In genomic region chr2:1854747-1855146, GRCh38 we compare ENCODE assay signal across 9 cellular contexts.
DNase-seq lines count a peak whose midpoint lies in the region; ATAC-seq and TF ChIP-seq lines count a peak whose summit lies in the region.
"Had no signal": no experiment of that assay in that cellular context is flagged by ENCODE, and none has a peak within 500 bp of the region (broad histone marks: within the 10 kb centered on the region; RNA-seq: fewer than 3 reads in every experiment).

No MANE protein-coding gene starts in this region.

- H3K9me3 ChIP-seq in OCI-LY3 (ENCODE audit: insufficient read depth, low read length) (no peaks in the 10 kb centered on the region), neuron (ENCODE audit: low read length) (no peaks in the 10 kb centered on the region)
- H3K9me3 ChIP-seq: Caco-2 had no signal

- peak; percentile 73 for ATAC-seq in activated CD8-positive, alpha-beta T cell treated with anti-CD3 and anti-CD28 coated beads for 36 hours
- ATAC-seq in activated CD8-positive, alpha-beta T cell treated with anti-CD3 and anti-CD28 coated beads, Interleukin-2, amount 10 ng/mL, durations not matched to agents 7 days and 5 days: no peak
- ATAC-seq in GM18505 (IDR thresholded peaks at IDR 0.05; ENCODE audit: unreplicated experiment): no peak
- ATAC-seq in stimulated activated effector memory CD8-positive, alpha-beta T cell treated with anti-CD3 and anti-CD28 coated beads, Interleukin-12 subunit alpha, Interleukin-12 subunit beta, amount 100 ng/mL, for 72 hours: no peak

- H3K27me3 ChIP-seq in OCI-LY3 (ENCODE audit: low read depth, low read length): peaks cover 51% of the 10 kb centered on the region
- H3K27me3 ChIP-seq in neuron (ENCODE audit: insufficient read depth, low read length): peaks cover 5% of the 10 kb centered on the region

- H3K36me3 ChIP-seq in OCI-LY3 (replicated peaks; ENCODE audit: low read depth, low read length) (no peaks in the 10 kb centered on the region), neuron (ENCODE audit: insufficient read depth, low read length) (no peaks in the 10 kb centered on the region)

- peak; percentile 33 for DNase-seq in activated CD8-positive, alpha-beta T cell treated with anti-CD3 and anti-CD28 coated beads for 36 hours
- DNase-seq in activated CD8-positive, alpha-beta T cell treated with anti-CD3 and anti-CD28 coated beads, Interleukin-2, amount 10 ng/mL, durations not matched to agents 7 days and 5 days: no peak
- DNase-seq in fibroblast of the aortic adventitia (ENCODE audit: low read depth): peak; percentile 53
- no peak for DNase-seq in NCI-H1048 (lab: John Stamatoyannopoulos, UW)
- DNase-seq in stimulated activated effector memory CD8-positive, alpha-beta T cell treated with anti-CD3 and anti-CD28 coated beads, Interleukin-12 subunit alpha, Interleukin-12 subunit beta, amount 100 ng/mL, for 72 hours (ENCODE audit: low spot score in 2 of 2): no peak

- no peaks in the 10 kb centered on the region for H4K20me1 ChIP-seq in OCI-LY3 (ENCODE audit: insufficient read depth, low read length)

- no peak overlapping the region for H3K27ac ChIP-seq in OCI-LY3 (ENCODE audit: low read length)

- no peaks in the 10 kb centered on the region for H3K4me1 Mint-ChIP-seq in activated CD8-positive, alpha-beta T cell treated with anti-CD3 and anti-CD28 coated beads for 36 hours (ENCODE audit: low read depth)
- H3K4me1 Mint-ChIP-seq in activated CD8-positive, alpha-beta T cell treated with anti-CD3 and anti-CD28 coated beads, Interleukin-2, amount 10 ng/mL, durations not matched to agents 7 days and 5 days (ENCODE audit: low read depth): no peaks in the 10 kb centered on the region
- no peaks in the 10 kb centered on the region for H3K4me1 Mint-ChIP-seq in stimulated activated effector memory CD8-positive, alpha-beta T cell treated with anti-CD3 and anti-CD28 coated beads, Interleukin-12 subunit alpha, Interleukin-12 subunit beta, amount 100 ng/mL, for 72 hours

- H3K9me3 Mint-ChIP-seq in activated CD8-positive, alpha-beta T cell treated with anti-CD3 and anti-CD28 coated beads for 36 hours: no peaks in the 10 kb centered on the region
- H3K9me3 Mint-ChIP-seq in activated CD8-positive, alpha-beta T cell treated with anti-CD3 and anti-CD28 coated beads, Interleukin-2, amount 10 ng/mL, durations not matched to agents 7 days and 5 days (ENCODE audit: insufficient read depth): no peaks in the 10 kb centered on the region
- no peaks in the 10 kb centered on the region for H3K9me3 Mint-ChIP-seq in stimulated activated effector memory CD8-positive, alpha-beta T cell treated with anti-CD3 and anti-CD28 coated beads, Interleukin-12 subunit alpha, Interleukin-12 subunit beta, amount 100 ng/mL, for 72 hours

- H2AFZ ChIP-seq in OCI-LY3 (ENCODE audit: low read depth, low read length) (no peak overlapping the region), neuron (ENCODE audit: low read depth, low read length) (peak overlapping the region; percentile 7)

- H3K27me3 Mint-ChIP-seq in activated CD8-positive, alpha-beta T cell treated with anti-CD3 and anti-CD28 coated beads for 36 hours: peaks cover 27% of the 10 kb centered on the region
- H3K27me3 Mint-ChIP-seq in activated CD8-positive, alpha-beta T cell treated with anti-CD3 and anti-CD28 coated beads, Interleukin-2, amount 10 ng/mL, durations not matched to agents 7 days and 5 days (ENCODE audit: low read depth): peaks cover 24% of the 10 kb centered on the region

- CTCF ChIA-PET in activated CD8-positive, alpha-beta T cell treated with anti-CD3 and anti-CD28 coated beads for 36 hours (lab: Charles Lee): interaction anchor here (1.0 to 1.4 kb wide), 4 partner anchors 17 to 37 kb away, joined by 3 to 5 read pairs (median 3); no protein-coding TSS in a partner anchor
- CTCF ChIA-PET in activated CD8-positive, alpha-beta T cell treated with anti-CD3 and anti-CD28 coated beads, Interleukin-2, amount 10 ng/mL, durations not matched to agents 7 days and 5 days (lab: Charles Lee): no interaction called here

- H3K4me1 ChIP-seq in OCI-LY3 (ENCODE audit: low read length): no peaks in the 10 kb centered on the region
- H3K4me1 ChIP-seq in neuron (ENCODE audit: insufficient read depth, low read length): peaks cover 18% of the 10 kb centered on the region
- H3K4me1 ChIP-seq: Caco-2 had no signal

- no peak overlapping the region for H3K4me3 ChIP-seq in OCI-LY3 (ENCODE audit: low read length)
- H3K4me3 ChIP-seq in fibroblast of the aortic adventitia (ENCODE audit: low read depth, low read length): no peak overlapping the region
- H3K4me3 ChIP-seq in neuron (ENCODE audit: low read length): peak overlapping the region; percentile 30

- intact Hi-C loops in activated CD8-positive, alpha-beta T cell treated with anti-CD3 and anti-CD28 coated beads for 36 hours (cut with micrococcal nuclease): no loop called here

- H3K79me2 ChIP-seq in OCI-LY3 (ENCODE audit: low read length): no peaks in the 10 kb centered on the region

- peak; percentile 26 for TF ChIP-seq CTCF in activated CD8-positive, alpha-beta T cell treated with anti-CD3 and anti-CD28 coated beads for 36 hours (IDR thresholded peaks at IDR 0.05)
- peak; percentile 29 for TF ChIP-seq CTCF in OCI-LY3 (IDR thresholded peaks at IDR 0.05; ENCODE audit: low read depth, low read length)
- peak; percentile 50 for TF ChIP-seq CTCF in fibroblast of the aortic adventitia (IDR thresholded peaks at IDR 0.05; ENCODE audit: insufficient read depth, low read length)

- POLR2A ChIA-PET in activated CD8-positive, alpha-beta T cell treated with anti-CD3 and anti-CD28 coated beads for 36 hours (lab: Charles Lee): no interaction called here
- POLR2A ChIA-PET in activated CD8-positive, alpha-beta T cell treated with anti-CD3 and anti-CD28 coated beads, Interleukin-2, amount 10 ng/mL, durations not matched to agents 7 days and 5 days (lab: Charles Lee): no interaction called here

- no peaks in the 10 kb centered on the region for H3K36me3 Mint-ChIP-seq in activated CD8-positive, alpha-beta T cell treated with anti-CD3 and anti-CD28 coated beads for 36 hours (ENCODE audit: low read depth)
- H3K36me3 Mint-ChIP-seq in activated CD8-positive, alpha-beta T cell treated with anti-CD3 and anti-CD28 coated beads, Interleukin-2, amount 10 ng/mL, durations not matched to agents 7 days and 5 days (ENCODE audit: low read depth): no peaks in the 10 kb centered on the region
- H3K36me3 Mint-ChIP-seq in stimulated activated effector memory CD8-positive, alpha-beta T cell treated with anti-CD3 and anti-CD28 coated beads, Interleukin-12 subunit alpha, Interleukin-12 subunit beta, amount 100 ng/mL, for 72 hours: no peaks in the 10 kb centered on the region

- no peak overlapping the region for H3K9ac ChIP-seq in OCI-LY3 (ENCODE audit: low read length)

- no peak overlapping the region for H3K4me3 Mint-ChIP-seq in activated CD8-positive, alpha-beta T cell treated with anti-CD3 and anti-CD28 coated beads for 36 hours
- no peak overlapping the region for H3K4me3 Mint-ChIP-seq in activated CD8-positive, alpha-beta T cell treated with anti-CD3 and anti-CD28 coated beads, Interleukin-2, amount 10 ng/mL, durations not matched to agents 7 days and 5 days
- no peak overlapping the region for H3K4me3 Mint-ChIP-seq in stimulated activated effector memory CD8-positive, alpha-beta T cell treated with anti-CD3 and anti-CD28 coated beads, Interleukin-12 subunit alpha, Interleukin-12 subunit beta, amount 100 ng/mL, for 72 hours

- H3K27ac Mint-ChIP-seq in activated CD8-positive, alpha-beta T cell treated with anti-CD3 and anti-CD28 coated beads for 36 hours: no peak overlapping the region
- no peak overlapping the region for H3K27ac Mint-ChIP-seq in activated CD8-positive, alpha-beta T cell treated with anti-CD3 and anti-CD28 coated beads, Interleukin-2, amount 10 ng/mL, durations not matched to agents 7 days and 5 days
- no peak overlapping the region for H3K27ac Mint-ChIP-seq in stimulated activated effector memory CD8-positive, alpha-beta T cell treated with anti-CD3 and anti-CD28 coated beads, Interleukin-12 subunit alpha, Interleukin-12 subunit beta, amount 100 ng/mL, for 72 hours

- no peak overlapping the region for H3K4me2 ChIP-seq in OCI-LY3 (ENCODE audit: low read length)

- no peak for TF ChIP-seq POLR2A in GM18505 (IDR thresholded peaks at IDR 0.05; ENCODE audit: borderline replicate concordance, extremely low read depth, insufficient read depth, insufficient read length)

Comparison
In these comparisons a context has a peak if more than half of its experiments do, and no peak if none do; other contexts are left out.
1. DNase-seq: peak in activated CD8-positive, alpha-beta T cell treated with anti-CD3 and anti-CD28 coated beads for 36 hours (single experiment) and fibroblast of the aortic adventitia (single experiment); none in activated CD8-positive, alpha-beta T cell treated with anti-CD3 and anti-CD28 coated beads, Interleukin-2, amount 10 ng/mL, durations not matched to agents 7 days and 5 days (single experiment), NCI-H1048 (single experiment) and stimulated activated effector memory CD8-positive, alpha-beta T cell treated with anti-CD3 and anti-CD28 coated beads, Interleukin-12 subunit alpha, Interleukin-12 subunit beta, amount 100 ng/mL, for 72 hours (0 of 2).
2. Peak in every context shown above with its lines, with median percentiles within 50 percentile points of each other: CTCF ChIP-seq.